In genomic region chr3:140509534-140509933, GRCh38 we compare ENCODE assay signal across 22 cellular contexts.
"Had no signal": no experiment of that assay in that cellular context is flagged by ENCODE, and none has a peak within 500 bp of the region (broad histone marks: within the 10 kb centered on the region; RNA-seq: fewer than 3 reads in every experiment).

No MANE protein-coding gene starts in this region.

- H3K4me3 Mint-ChIP-seq: immature natural killer cell; naive thymus-derived CD8-positive, alpha-beta T cell had no signal

- H3K9me3 ChIP-seq: esophagus squamous epithelium, mucosa of descending colon, ovary, thoracic aorta, transverse colon had no signal

- H3K4me3 ChIP-seq: coronary artery, esophagus squamous epithelium, gastroesophageal sphincter, mucosa of descending colon, ovary, right atrium auricular region, stomach, thoracic aorta, transverse colon had no signal

- H3K27me3 ChIP-seq: gastroesophageal sphincter, ovary, right atrium auricular region, stomach, transverse colon had no signal

- H3K36me3 ChIP-seq: esophagus squamous epithelium, gastroesophageal sphincter, ovary, right atrium auricular region, stomach, thoracic aorta, transverse colon had no signal

- H3K4me1 Mint-ChIP-seq: immature natural killer cell; naive thymus-derived CD8-positive, alpha-beta T cell had no signal

- DNase-seq: central memory CD4-positive, alpha-beta T cell; effector CD8-positive, alpha-beta T cell; esophagus squamous epithelium; foreskin fibroblast; glutamatergic neuron; immature natural killer cell; mammary epithelial cell; mucosa of descending colon; naive thymus-derived CD8-positive, alpha-beta T cell; ovary; small intestine; stimulated activated CD4-positive, alpha-beta T cell treated with anti-CD3 and anti-CD28 coated beads, Interleukin-12 subunit alpha, Interleukin-12 subunit beta, amount 100 ng/mL, for 4 hours; stimulated activated naive CD4-positive, alpha-beta T cell; stomach; substantia nigra; transverse colon had no signal

- H3K27ac Mint-ChIP-seq: immature natural killer cell had no signal

- H3K4me1 ChIP-seq: esophagus squamous epithelium, gastroesophageal sphincter, stomach, transverse colon had no signal

- ATAC-seq: gastroesophageal sphincter; left lobe of liver; mucosa of descending colon; naive thymus-derived CD8-positive, alpha-beta T cell had no signal

- H3K36me3 Mint-ChIP-seq: immature natural killer cell; naive thymus-derived CD8-positive, alpha-beta T cell had no signal

- H3K27ac ChIP-seq: coronary artery, epithelial cell of prostate, esophagus squamous epithelium, gastroesophageal sphincter, ovary, right atrium auricular region, stomach, thoracic aorta, transverse colon had no signal
